8 cellular contexts compared by ENCODE assay signal in genomic region chr17:2041561-2042354, GRCh38. TPM values are rescaled to one million over a fixed set of nuclear protein-coding genes. Genes with fewer than 3 reads are reported as not detected.
DNase-seq lines count a peak whose midpoint lies in the region; ATAC-seq and TF ChIP-seq lines count a peak whose summit lies in the region.

Gene OVCA2 (plus strand): TSS chr17:2042022. CDS start chr17:2042048, 26 bp downstream.

- DNase-seq in CD1c-positive myeloid dendritic cell (ENCODE audit: extremely low spot score) (peak; percentile 97), NCI-H82 treated with DMSO at 0.1 percent for 48 hours (lab: John Stamatoyannopoulos, UW; ENCODE audit: unreplicated experiment) (peak; percentile 91), ecto neural progenitor cell (ENCODE audit: low spot score) (peak; percentile 100), lower lobe of right lung (peak; percentile 96)
- DNase-seq in activated CD4-positive, alpha-beta memory T cell treated with anti-CD3 and anti-CD28 coated beads, Interleukin-2, amount 10 ng/mL, durations not matched to agents 7 days and 5 days, result peak; percentile 98
- DNase-seq in stimulated activated CD4-positive, alpha-beta T cell treated with anti-CD3 and anti-CD28 coated beads, TNF-alpha, amount 100 ng/mL, for 4 hours (ENCODE audit: low read depth in 3 of 3), result peak; percentile 95 to 98 (median 97)

- peak within 1 kb of the TSS; percentile 92 for H3K27ac Mint-ChIP-seq in activated CD4-positive, alpha-beta memory T cell treated with anti-CD3 and anti-CD28 coated beads, Interleukin-2, amount 10 ng/mL, durations not matched to agents 7 days and 5 days

- peaks cover 52% of the 10 kb centered on the region for H3K36me3 ChIP-seq in lower lobe of right lung

- no peaks in the 10 kb centered on the region for H3K9me3 Mint-ChIP-seq in activated CD4-positive, alpha-beta memory T cell treated with anti-CD3 and anti-CD28 coated beads, Interleukin-2, amount 10 ng/mL, durations not matched to agents 7 days and 5 days

- peaks cover 25% of the 10 kb centered on the region for H3K36me3 Mint-ChIP-seq in activated CD4-positive, alpha-beta memory T cell treated with anti-CD3 and anti-CD28 coated beads, Interleukin-2, amount 10 ng/mL, durations not matched to agents 7 days and 5 days (ENCODE audit: low read depth)

- H3K4me3 Mint-ChIP-seq in activated CD4-positive, alpha-beta memory T cell treated with anti-CD3 and anti-CD28 coated beads, Interleukin-2, amount 10 ng/mL, durations not matched to agents 7 days and 5 days, result peak within 1 kb of the TSS; percentile 97

- peak; percentile 56 for TF ChIP-seq CTCF in lower lobe of right lung (IDR thresholded peaks at IDR 0.05)

- H3K4me1 ChIP-seq in lower lobe of right lung, result peaks cover 26% of the 10 kb centered on the region

- H3K4me1 Mint-ChIP-seq in activated CD4-positive, alpha-beta memory T cell treated with anti-CD3 and anti-CD28 coated beads, Interleukin-2, amount 10 ng/mL, durations not matched to agents 7 days and 5 days, result peaks cover 22% of the 10 kb centered on the region

- H3K27me3 Mint-ChIP-seq in activated CD4-positive, alpha-beta memory T cell treated with anti-CD3 and anti-CD28 coated beads, Interleukin-2, amount 10 ng/mL, durations not matched to agents 7 days and 5 days, result no peaks in the 10 kb centered on the region

- H3K9me3 ChIP-seq in lower lobe of right lung, result no peaks in the 10 kb centered on the region

- no peaks in the 10 kb centered on the region for H3K27me3 ChIP-seq in lower lobe of right lung (ENCODE audit: low read depth)

- H3K4me3 ChIP-seq in lower lobe of right lung, result peak within 1 kb of the TSS; percentile 68

- CTCF ChIA-PET in activated CD4-positive, alpha-beta memory T cell treated with anti-CD3 and anti-CD28 coated beads, Interleukin-2, amount 10 ng/mL, durations not matched to agents 7 days and 5 days (lab: Charles Lee), result interaction anchor here (0.7 kb wide), 1 partner anchor 27 kb away, joined by 3 read pairs; no protein-coding TSS in a partner anchor

- H3K27ac ChIP-seq in lower lobe of right lung, result peak within 1 kb of the TSS; percentile 90

- POLR2A ChIA-PET in activated CD4-positive, alpha-beta memory T cell treated with anti-CD3 and anti-CD28 coated beads, Interleukin-2, amount 10 ng/mL, durations not matched to agents 7 days and 5 days (lab: Charles Lee), result interaction anchor here (0.9 to 3.0 kb wide), 4 partner anchors 12 to 325 kb away, joined by 3 to 10 read pairs (median 4); partner anchors contain the start of genes DPH1 and RTN4RL1

- intact Hi-C loops in lower lobe of right lung (cut with DNase I), result no loop called here

- ATAC-seq in GM19372 (IDR thresholded peaks at IDR 0.05; ENCODE audit: low read depth, unreplicated experiment), result peak; percentile 95
- ATAC-seq in HG03565 (IDR thresholded peaks at IDR 0.05; ENCODE audit: unreplicated experiment), result peak; percentile 89
- peak; percentile 97 for ATAC-seq in lower lobe of right lung

RNA-seq across cellular contexts. Expression of gene OVCA2, which starts in this region (rescaled TPM):
- total RNA-seq in activated CD4-positive, alpha-beta memory T cell treated with anti-CD3 and anti-CD28 coated beads, Interleukin-2, amount 10 ng/mL, durations not matched to agents 7 days and 5 days, result 10 to 100 TPM; 43.2 to 45.4 TPM
- total RNA-seq in lower lobe of right lung, result 20.3 TPM

Comparison
In these comparisons a context has a peak if more than half of its experiments do, and no peak if none do; other contexts are left out.
1. Peak in every context shown above with its lines: DNase-seq, ATAC-seq, H3K4me3 ChIP-seq and H3K27ac ChIP-seq.